8 cellular contexts compared by ENCODE assay signal in the genomic region with DNA sequence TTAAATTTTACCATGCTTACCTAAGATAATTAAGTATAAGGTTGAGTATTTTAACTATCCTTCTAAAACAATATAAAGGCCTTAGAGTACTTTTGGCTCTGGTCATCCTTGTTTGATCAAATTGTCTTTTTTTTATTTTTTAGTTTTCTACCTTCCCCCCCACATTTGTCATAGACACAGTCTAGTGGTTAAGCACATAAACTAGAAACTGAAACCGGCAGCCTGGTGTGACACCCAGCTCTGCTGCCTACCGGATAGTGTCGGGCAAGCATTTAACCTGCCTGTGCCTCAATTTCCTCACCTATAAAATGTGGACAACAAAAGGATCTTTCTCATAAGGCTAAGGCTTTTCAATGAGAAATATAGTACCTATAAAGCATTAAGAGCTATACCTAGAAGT. TPM values are rescaled to one million over a fixed set of nuclear protein-coding genes. Genes with fewer than 3 reads are reported as not detected.
DNase-seq lines count a peak whose midpoint lies in the region; ATAC-seq and TF ChIP-seq lines count a peak whose summit lies in the region.

No MANE protein-coding gene starts in this region.

- peaks cover 3% of the 10 kb centered on the region for H3K9me3 ChIP-seq in mucosa of descending colon

- H3K4me1 Mint-ChIP-seq in activated CD4-positive, alpha-beta T cell treated with anti-CD3 and anti-CD28 coated beads, Interleukin-2, amount 10 ng/mL, durations not matched to agents 7 days and 5 days = peaks cover 53% of the 10 kb centered on the region

- peaks cover 3% of the 10 kb centered on the region for H3K9me3 Mint-ChIP-seq in activated CD4-positive, alpha-beta T cell treated with anti-CD3 and anti-CD28 coated beads, Interleukin-2, amount 10 ng/mL, durations not matched to agents 7 days and 5 days

- peak overlapping the region; percentile 94 for H3K27ac Mint-ChIP-seq in activated CD4-positive, alpha-beta T cell treated with anti-CD3 and anti-CD28 coated beads, Interleukin-2, amount 10 ng/mL, durations not matched to agents 7 days and 5 days

- no peaks in the 10 kb centered on the region for H3K27me3 Mint-ChIP-seq in activated CD4-positive, alpha-beta T cell treated with anti-CD3 and anti-CD28 coated beads, Interleukin-2, amount 10 ng/mL, durations not matched to agents 7 days and 5 days

- H3K4me3 Mint-ChIP-seq in activated CD4-positive, alpha-beta T cell treated with anti-CD3 and anti-CD28 coated beads, Interleukin-2, amount 10 ng/mL, durations not matched to agents 7 days and 5 days = peak overlapping the region; percentile 64

- ATAC-seq in GM19035 (IDR thresholded peaks at IDR 0.05; ENCODE audit: unreplicated experiment) (peak; percentile 87), HG03103 (IDR thresholded peaks at IDR 0.05; ENCODE audit: low read depth, unreplicated experiment) (peak; percentile 71), mucosa of descending colon (peak; percentile 84), Right ventricle myocardium inferior (no peak)

- DNase-seq in activated CD4-positive, alpha-beta T cell treated with anti-CD3 and anti-CD28 coated beads, Interleukin-2, amount 10 ng/mL, durations not matched to agents 7 days and 5 days = peak; percentile 76
- DNase-seq in mucosa of descending colon (peak in 2 of 3 donors; percentile 60 to 66), Right ventricle myocardium inferior (ENCODE audit: missing footprints) (no peak), NCI-H510A treated with DMSO at 0.1 percent for 48 hours (lab: John Stamatoyannopoulos, UW) (no peak), NCI-H524 treated with DMSO at 0.1 percent for 48 hours (lab: John Stamatoyannopoulos, UW) (no peak), HCEC 1CT (no peak)

- CTCF ChIA-PET in activated CD4-positive, alpha-beta T cell treated with anti-CD3 and anti-CD28 coated beads, Interleukin-2, amount 10 ng/mL, durations not matched to agents 7 days and 5 days (lab: Charles Lee) = interaction anchor here (1.1 to 2.0 kb wide), 3 partner anchors 19 to 70 kb away, joined by 3 to 8 read pairs (median 3); no protein-coding TSS in a partner anchor

- no peak for TF ChIP-seq CTCF in mucosa of descending colon (IDR thresholded peaks at IDR 0.05)

- peaks cover 22% of the 10 kb centered on the region for H3K4me1 ChIP-seq in mucosa of descending colon (ENCODE audit: low read depth)

- H3K4me3 ChIP-seq in mucosa of descending colon = no peak overlapping the region

- no peaks in the 10 kb centered on the region for H3K36me3 ChIP-seq in mucosa of descending colon (ENCODE audit: low read depth)

- intact Hi-C loops in mucosa of descending colon (cut with DNase I, micrococcal nuclease) = no loop called here
- intact Hi-C loops in Right ventricle myocardium inferior (cut with DNase I) = no loop called here

- POLR2A ChIA-PET in activated CD4-positive, alpha-beta T cell treated with anti-CD3 and anti-CD28 coated beads, Interleukin-2, amount 10 ng/mL, durations not matched to agents 7 days and 5 days (lab: Charles Lee) = interaction anchor here (0.6 kb wide), 1 partner anchor 619 kb away, joined by 3 read pairs; no protein-coding TSS in a partner anchor

- peaks cover 28% of the 10 kb centered on the region for H3K36me3 Mint-ChIP-seq in activated CD4-positive, alpha-beta T cell treated with anti-CD3 and anti-CD28 coated beads, Interleukin-2, amount 10 ng/mL, durations not matched to agents 7 days and 5 days (ENCODE audit: low read depth)

RNA-seq across cellular contexts. Expression of a gene that starts 21.6 kb away (rescaled TPM):
- 10 to 100 TPM; 35.0 to 36.3 TPM for total RNA-seq in activated CD4-positive, alpha-beta T cell treated with anti-CD3 and anti-CD28 coated beads, Interleukin-2, amount 10 ng/mL, durations not matched to agents 7 days and 5 days
- 100 to 1,000 TPM in 1 of 3 donors, 10 to 100 TPM in 2; 70.4 to 122 (median 83.6) TPM for total RNA-seq in mucosa of descending colon
- total RNA-seq in Right ventricle myocardium inferior = 94.9 TPM

Comparison
In these comparisons a context has a peak if more than half of its experiments do, and no peak if none do; other contexts are left out.
1. DNase-seq: peak in activated CD4-positive, alpha-beta T cell treated with anti-CD3 and anti-CD28 coated beads, Interleukin-2, amount 10 ng/mL, durations not matched to agents 7 days and 5 days (single experiment) and mucosa of descending colon (2 of 3); none in Right ventricle myocardium inferior (single experiment), NCI-H510A treated with DMSO at 0.1 percent for 48 hours (single experiment), NCI-H524 treated with DMSO at 0.1 percent for 48 hours (single experiment) and HCEC 1CT (single experiment).